Comparison of ENCODE assay signal across 1 cellular context in the genomic region with DNA sequence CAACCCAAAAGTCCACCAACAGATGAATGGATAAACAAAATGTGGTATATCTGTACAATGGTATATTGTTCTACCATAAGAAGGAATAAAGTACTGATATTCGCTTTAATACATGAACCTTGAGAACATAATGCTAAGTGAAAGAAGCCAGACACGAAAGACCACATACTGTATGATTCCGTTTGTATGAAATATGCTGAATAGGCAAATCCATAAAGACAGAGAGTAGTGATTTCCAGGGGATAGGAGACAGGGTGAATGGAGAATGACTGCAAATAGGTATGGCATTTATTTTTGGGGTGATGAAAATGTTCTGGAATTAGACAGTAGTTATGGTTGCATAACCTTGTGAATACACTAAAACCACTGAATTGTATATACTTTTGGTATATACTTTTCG.
A peak's percentile ranks its signal among the peaks of the same experiment; 100 is the strongest.
TF ChIP-seq lines count a peak whose summit lies in the region.

No MANE protein-coding gene starts in this region.

TF ChIP-seq in HepG2, 621 proteins besides CTCF, POLR2A, EP300 and RAD21 (continued from another document):
- TF ChIP-seq ZNF850 (CRISPR knock-in tag; conservative IDR thresholded peaks at IDR 0.05) (no peak), MAFK (conservative IDR thresholded peaks at IDR 0.05 in 1 of 2, IDR thresholded peaks at IDR 0.05 in 1 of 2; ENCODE audit: low read length in 2 of 2) (peak; percentile 99), PAX8 (CRISPR knock-in tag; IDR thresholded peaks at IDR 0.05; ENCODE audit: borderline replicate concordance) (no peak), ETV6 (CRISPR knock-in tag; conservative IDR thresholded peaks at IDR 0.05) (no peak), ZNF44 (CRISPR knock-in tag; IDR thresholded peaks at IDR 0.05) (no peak)
